In the genomic region with DNA sequence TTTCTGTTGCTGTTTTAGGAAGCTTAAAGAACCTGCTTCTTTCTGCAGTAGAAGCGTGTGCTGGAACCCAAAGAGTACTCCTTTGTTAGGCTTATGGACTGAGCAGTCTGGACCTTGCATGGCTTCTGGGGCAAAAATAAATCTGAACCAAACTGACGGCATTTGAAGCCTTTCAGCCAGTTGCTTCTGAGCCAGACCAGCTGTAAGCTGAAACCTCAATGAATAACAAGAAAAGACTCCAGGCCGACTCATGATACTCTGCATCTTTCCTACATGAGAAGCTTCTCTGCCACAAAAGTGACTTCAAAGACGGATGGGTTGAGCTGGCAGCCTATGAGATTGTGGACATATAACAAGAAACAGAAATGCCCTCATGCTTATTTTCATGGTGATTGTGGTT, we compare ENCODE assay signal across 10 cellular contexts.
A peak's percentile ranks its signal among the peaks of the same experiment; 100 is the strongest.
DNase-seq lines count a peak whose midpoint lies in the region; ATAC-seq and TF ChIP-seq lines count a peak whose summit lies in the region.
"Had no signal": no experiment of that assay in that cellular context is flagged by ENCODE, and none has a peak within 500 bp of the region (broad histone marks: within the 10 kb centered on the region; RNA-seq: fewer than 3 reads in every experiment).

No MANE protein-coding gene starts in this region.

- TF ChIP-seq CTCF in left lung (IDR thresholded peaks at IDR 0.05), result no peak
- TF ChIP-seq CTCF in tibial nerve (IDR thresholded peaks at IDR 0.05), result no peak

- H3K27ac ChIP-seq in left lung, result peak overlapping the region; percentile 9 to 50
- H3K27ac ChIP-seq in tibial nerve, result peak overlapping the region in 2 of 4 donors; percentile 8 to 36

- DNase-seq in A172 (ENCODE audit: low spot score) (peak; percentile 11), LHCN-M2 (ENCODE audit: low read depth) (peak; percentile 96), epidermal melanocyte (ENCODE audit: insufficient read length, low spot score) (peak; percentile 72), left lung (no peak), tibial nerve (ENCODE audit: low spot score in 2 of 2) (no peak), NCI-H128 (lab: John Stamatoyannopoulos, UW; ENCODE audit: unreplicated experiment) (no peak), ecto neural progenitor cell (ENCODE audit: low spot score) (no peak)
- DNase-seq in activated CD4-positive, alpha-beta memory T cell treated with anti-CD3 and anti-CD28 coated beads, Interleukin-2, amount 10 ng/mL, durations not matched to agents 7 days and 5 days, result no peak
- DNase-seq: Peyer's patch had no signal

- 27 to 35% methylated on average over 4 of the region's 4 CpGs for WGBS in tibial nerve, 2 donors

- no peaks in the 10 kb centered on the region for H3K36me3 ChIP-seq in left lung
- peaks cover 0 to 11% (median 0%) of the 10 kb centered on the region in 3 donors for H3K36me3 ChIP-seq in tibial nerve
- H3K36me3 ChIP-seq: Peyer's patch had no signal

- no peak overlapping the region for H3K4me3 Mint-ChIP-seq in activated CD4-positive, alpha-beta memory T cell treated with anti-CD3 and anti-CD28 coated beads, Interleukin-2, amount 10 ng/mL, durations not matched to agents 7 days and 5 days
- H3K4me3 Mint-ChIP-seq: B cell had no signal

- H3K4me1 ChIP-seq in left lung (peaks cover 0 to 6% of the 10 kb centered on the region in 2 donors), tibial nerve (peaks cover 0 to 25% (median 0%) of the 10 kb centered on the region in 4 donors)
- H3K4me1 ChIP-seq: Peyer's patch had no signal

- H3K27ac Mint-ChIP-seq in activated CD4-positive, alpha-beta memory T cell treated with anti-CD3 and anti-CD28 coated beads, Interleukin-2, amount 10 ng/mL, durations not matched to agents 7 days and 5 days, result no peak overlapping the region
- H3K27ac Mint-ChIP-seq: B cell had no signal

- CTCF ChIA-PET in activated CD4-positive, alpha-beta memory T cell treated with anti-CD3 and anti-CD28 coated beads, Interleukin-2, amount 10 ng/mL, durations not matched to agents 7 days and 5 days (lab: Charles Lee), result no interaction called here

- no peak for TF ChIP-seq EP300 in tibial nerve (IDR thresholded peaks at IDR 0.05)

- POLR2A ChIA-PET in activated CD4-positive, alpha-beta memory T cell treated with anti-CD3 and anti-CD28 coated beads, Interleukin-2, amount 10 ng/mL, durations not matched to agents 7 days and 5 days (lab: Charles Lee), result no interaction called here

- peak; percentile 75 for ATAC-seq in left lung

- H3K9me3 Mint-ChIP-seq in activated CD4-positive, alpha-beta memory T cell treated with anti-CD3 and anti-CD28 coated beads, Interleukin-2, amount 10 ng/mL, durations not matched to agents 7 days and 5 days, result no peaks in the 10 kb centered on the region

- no peaks in the 10 kb centered on the region for H3K36me3 Mint-ChIP-seq in activated CD4-positive, alpha-beta memory T cell treated with anti-CD3 and anti-CD28 coated beads, Interleukin-2, amount 10 ng/mL, durations not matched to agents 7 days and 5 days (ENCODE audit: low read depth)

- peaks cover 11% of the 10 kb centered on the region for H3K4me1 Mint-ChIP-seq in activated CD4-positive, alpha-beta memory T cell treated with anti-CD3 and anti-CD28 coated beads, Interleukin-2, amount 10 ng/mL, durations not matched to agents 7 days and 5 days
- H3K4me1 Mint-ChIP-seq: B cell had no signal

- H3K4me3 ChIP-seq in left lung, result no peak overlapping the region
- H3K4me3 ChIP-seq in tibial nerve, result no peak overlapping the region
- H3K4me3 ChIP-seq: Peyer's patch had no signal

- peaks cover 20% of the 10 kb centered on the region for H3K27me3 Mint-ChIP-seq in activated CD4-positive, alpha-beta memory T cell treated with anti-CD3 and anti-CD28 coated beads, Interleukin-2, amount 10 ng/mL, durations not matched to agents 7 days and 5 days

- no peaks in the 10 kb centered on the region for H3K27me3 ChIP-seq in left lung
- no peaks in the 10 kb centered on the region for H3K27me3 ChIP-seq in tibial nerve
- H3K27me3 ChIP-seq: Peyer's patch had no signal

- peaks cover 0 to 2% of the 10 kb centered on the region in 2 donors for H3K9me3 ChIP-seq in left lung
- H3K9me3 ChIP-seq in tibial nerve, result no peaks in the 10 kb centered on the region
- H3K9me3 ChIP-seq: Peyer's patch had no signal

- no peak for TF ChIP-seq POLR2A in tibial nerve (IDR thresholded peaks at IDR 0.05)

- intact Hi-C loops in left lung (cut with DNase I), result no loop called here

Comparison
In these comparisons a context has a peak if more than half of its experiments do, and no peak if none do; other contexts are left out.
1. DNase-seq: peak in A172 (single experiment), LHCN-M2 (single experiment) and epidermal melanocyte (single experiment); none in left lung (0 of 2), activated CD4-positive, alpha-beta memory T cell treated with anti-CD3 and anti-CD28 coated beads, Interleukin-2, amount 10 ng/mL, durations not matched to agents 7 days and 5 days (single experiment), tibial nerve (0 of 2), NCI-H128 (single experiment) and ecto neural progenitor cell (single experiment).